16 cellular contexts compared by ENCODE assay signal in genomic region chr7:129464194-129464593, GRCh38.
"Had no signal": no experiment of that assay in that cellular context is flagged by ENCODE, and none has a peak within 500 bp of the region (broad histone marks: within the 10 kb centered on the region; RNA-seq: fewer than 3 reads in every experiment).

No MANE protein-coding gene starts in this region.

- H3K27me3 ChIP-seq: SJSA1 had no signal

- H3K27ac ChIP-seq: RWPE1, SJSA1, SK-N-MC had no signal

- H3K4me3 ChIP-seq: SJSA1, SK-N-MC had no signal

- H3K4me1 ChIP-seq: SJSA1 had no signal

- H3K9me3 ChIP-seq: SJSA1 had no signal

- DNase-seq: KBM-7, MV-4-11, NCI-H1048, NCI-H1105, NCI-H1436 treated with DMSO at 0.1 percent for 48 hours, NCI-H1694, NCI-H187 treated with DMSO at 0.1 percent for 48 hours, NCI-H2029 treated with DMSO at 0.1 percent for 48 hours, NCI-H2227 treated with DMSO at 0.1 percent for 48 hours, NCI-H524, NCI-H526 treated with DMSO at 0.1 percent for 48 hours, NCI-H748 treated with DMSO at 0.1 percent for 48 hours, SIG-M5 had no signal
